Comparison of ENCODE assay signal across 18 cellular contexts in the genomic region with DNA sequence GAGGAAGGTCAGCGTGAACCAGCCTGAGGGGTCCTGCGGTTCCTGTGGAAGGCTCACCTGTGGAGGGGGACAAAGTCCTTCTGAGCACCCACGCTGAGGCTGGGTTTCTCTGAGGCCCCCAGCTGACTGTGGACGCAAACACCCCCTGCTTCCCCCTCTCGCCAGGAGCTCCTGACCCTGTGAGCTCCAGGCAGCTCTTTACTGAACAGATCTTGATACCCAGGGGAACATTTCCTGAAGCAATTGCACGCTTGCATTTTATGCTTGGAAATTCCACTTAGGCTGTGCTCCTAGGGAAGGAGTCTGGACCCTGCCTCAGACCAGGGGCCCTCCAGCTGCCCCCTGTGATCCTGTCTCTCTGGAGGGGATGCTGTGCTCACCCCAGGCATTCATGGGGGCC.
DNase-seq lines count a peak whose midpoint lies in the region; ATAC-seq and TF ChIP-seq lines count a peak whose summit lies in the region.
"Had no signal": no experiment of that assay in that cellular context is flagged by ENCODE, and none has a peak within 500 bp of the region (broad histone marks: within the 10 kb centered on the region; RNA-seq: fewer than 3 reads in every experiment).

No MANE protein-coding gene starts in this region.

- WGBS in endodermal cell (ENCODE audit: insufficient coverage in 1 of 2, insufficient read length in 1 of 2), 2 experiments = 78 to 81% methylated on average over 5 to 6 of the region's 6 CpGs
- no CpG with 5 or more reads among the region's 6 CpGs for WGBS in neuronal stem cell (ENCODE audit: extremely low coverage in 2 of 2, insufficient read length in 2 of 2, insufficient replicate concordance in 1 of 2), 2 donors

- H4K8ac ChIP-seq in neuronal stem cell (ENCODE audit: low read depth, low read length) = no peak overlapping the region

- no peaks in the 10 kb centered on the region for H3K27me3 Mint-ChIP-seq in activated CD4-positive, alpha-beta memory T cell treated with anti-CD3 and anti-CD28 coated beads, Interleukin-2, amount 10 ng/mL, durations not matched to agents 7 days and 5 days
- peaks cover 4% of the 10 kb centered on the region for H3K27me3 Mint-ChIP-seq in activated CD4-positive, alpha-beta memory T cell treated with anti-CD3 and anti-CD28 coated beads for 36 hours
- peaks cover 13% of the 10 kb centered on the region for H3K27me3 Mint-ChIP-seq in endodermal cell (ENCODE audit: insufficient read depth)
- no peaks in the 10 kb centered on the region for H3K27me3 Mint-ChIP-seq in Calu3 (ENCODE audit: unreplicated experiment)
- H3K27me3 Mint-ChIP-seq: B cell; CD4-positive, CD25-positive, alpha-beta regulatory T cell had no signal

- peak; percentile 1 for DNase-seq in activated CD4-positive, alpha-beta memory T cell treated with anti-CD3 and anti-CD28 coated beads, Interleukin-2, amount 10 ng/mL, durations not matched to agents 7 days and 5 days
- DNase-seq in activated CD4-positive, alpha-beta memory T cell treated with anti-CD3 and anti-CD28 coated beads for 36 hours = no peak
- peak; percentile 23 for DNase-seq in endodermal cell
- DNase-seq in neuronal stem cell (ENCODE audit: low spot score) = no peak
- DNase-seq in LoVo (ENCODE audit: low spot score) = no peak
- DNase-seq in DMS79 (lab: John Stamatoyannopoulos, UW) = no peak
- no peak for DNase-seq in Calu3
- DNase-seq: CD4-positive, CD25-positive, alpha-beta regulatory T cell; CD8-positive, alpha-beta T cell; DND-41; HFFc6 had no signal

- H3K9ac ChIP-seq in endodermal cell (ENCODE audit: extremely low read depth, low read length, poor library complexity, severe bottlenecking) = no peak overlapping the region
- no peak overlapping the region for H3K9ac ChIP-seq in neuronal stem cell (ENCODE audit: low read depth, low read length, poor library complexity)
- H3K9ac ChIP-seq: BLaER1 had no signal

- no TSS peak for BruUV-seq in Calu3 (replicated peaks; lab: Mats Ljungman, UMichigan)

- H2AFZ ChIP-seq in neuronal stem cell (ENCODE audit: low read length) = no peak overlapping the region
- H2AFZ ChIP-seq: GM23338 had no signal

- no peak overlapping the region for H3K4me3 ChIP-seq in endodermal cell (ENCODE audit: low read length)
- no peak overlapping the region for H3K4me3 ChIP-seq in neuronal stem cell (ENCODE audit: low read length in 2 of 2)
- H3K4me3 ChIP-seq: BLaER1, GM23338, HAP-1 had no signal

- peak overlapping the region; percentile 68 for H3K18ac ChIP-seq in neuronal stem cell (ENCODE audit: low read length)

- H2AK5ac ChIP-seq in neuronal stem cell (ENCODE audit: low read depth, low read length) = peak overlapping the region; percentile 90

- CTCF ChIA-PET in activated CD4-positive, alpha-beta memory T cell treated with anti-CD3 and anti-CD28 coated beads, Interleukin-2, amount 10 ng/mL, durations not matched to agents 7 days and 5 days (lab: Charles Lee) = no interaction called here
- CTCF ChIA-PET in activated CD4-positive, alpha-beta memory T cell treated with anti-CD3 and anti-CD28 coated beads for 36 hours (lab: Charles Lee) = interaction anchor here (0.8 kb wide), 2 partner anchors 12 to 13 kb away, joined by 3 read pairs; no protein-coding TSS in a partner anchor
- CTCF ChIA-PET in Calu3 (lab: Charles Lee) = no interaction called here

- H3K23ac ChIP-seq in neuronal stem cell (ENCODE audit: low read depth, low read length, poor library complexity) = no peak overlapping the region

- no peak overlapping the region for H2BK120ac ChIP-seq in neuronal stem cell (ENCODE audit: low read depth, low read length)

- H2BK12ac ChIP-seq in neuronal stem cell (ENCODE audit: low read length) = no peak overlapping the region

- no peaks in the 10 kb centered on the region for H3K4me1 Mint-ChIP-seq in activated CD4-positive, alpha-beta memory T cell treated with anti-CD3 and anti-CD28 coated beads, Interleukin-2, amount 10 ng/mL, durations not matched to agents 7 days and 5 days
- peaks cover 2% of the 10 kb centered on the region for H3K4me1 Mint-ChIP-seq in activated CD4-positive, alpha-beta memory T cell treated with anti-CD3 and anti-CD28 coated beads for 36 hours (ENCODE audit: low read depth)
- peaks cover 9% of the 10 kb centered on the region for H3K4me1 Mint-ChIP-seq in endodermal cell
- H3K4me1 Mint-ChIP-seq in Calu3 (ENCODE audit: low read depth, unreplicated experiment) = no peaks in the 10 kb centered on the region
- H3K4me1 Mint-ChIP-seq: B cell had no signal

- no peaks in the 10 kb centered on the region for H3K36me3 Mint-ChIP-seq in activated CD4-positive, alpha-beta memory T cell treated with anti-CD3 and anti-CD28 coated beads, Interleukin-2, amount 10 ng/mL, durations not matched to agents 7 days and 5 days (ENCODE audit: low read depth)
- no peaks in the 10 kb centered on the region for H3K36me3 Mint-ChIP-seq in activated CD4-positive, alpha-beta memory T cell treated with anti-CD3 and anti-CD28 coated beads for 36 hours
- H3K36me3 Mint-ChIP-seq in endodermal cell (ENCODE audit: low read depth) (no peaks in the 10 kb centered on the region), Calu3 (ENCODE audit: insufficient read depth, unreplicated experiment) (no peaks in the 10 kb centered on the region)
- H3K36me3 Mint-ChIP-seq: CD4-positive, CD25-positive, alpha-beta regulatory T cell; CD8-positive, alpha-beta T cell had no signal

- no peak overlapping the region for H3K27ac Mint-ChIP-seq in activated CD4-positive, alpha-beta memory T cell treated with anti-CD3 and anti-CD28 coated beads, Interleukin-2, amount 10 ng/mL, durations not matched to agents 7 days and 5 days
- H3K27ac Mint-ChIP-seq in activated CD4-positive, alpha-beta memory T cell treated with anti-CD3 and anti-CD28 coated beads for 36 hours = no peak overlapping the region
- H3K27ac Mint-ChIP-seq in endodermal cell (no peak overlapping the region), Calu3 (ENCODE audit: unreplicated experiment) (no peak overlapping the region)
- H3K27ac Mint-ChIP-seq: B cell; CD4-positive, CD25-positive, alpha-beta regulatory T cell; CD8-positive, alpha-beta T cell; GM23338; HFFc6 had no signal

- H3K79me1 ChIP-seq in neuronal stem cell (ENCODE audit: low read depth, low read length) = no peaks in the 10 kb centered on the region

- H2BK5ac ChIP-seq in neuronal stem cell (ENCODE audit: low read length) = no peak overlapping the region

- POLR2A ChIA-PET in activated CD4-positive, alpha-beta memory T cell treated with anti-CD3 and anti-CD28 coated beads, Interleukin-2, amount 10 ng/mL, durations not matched to agents 7 days and 5 days (lab: Charles Lee) = no interaction called here
- POLR2A ChIA-PET in activated CD4-positive, alpha-beta memory T cell treated with anti-CD3 and anti-CD28 coated beads for 36 hours (lab: Charles Lee) = no interaction called here

- no peak overlapping the region for H2BK15ac ChIP-seq in neuronal stem cell (ENCODE audit: low read length)

- H3K14ac ChIP-seq in neuronal stem cell (ENCODE audit: low read length) = no peak overlapping the region

- intact Hi-C loops in activated CD4-positive, alpha-beta memory T cell treated with anti-CD3 and anti-CD28 coated beads for 36 hours (cut with micrococcal nuclease) = no loop called here
- intact Hi-C loops in Calu3 (cut with micrococcal nuclease; ENCODE audit: unreplicated experiment) = no loop called here

- no peak overlapping the region for H3K4me3 Mint-ChIP-seq in activated CD4-positive, alpha-beta memory T cell treated with anti-CD3 and anti-CD28 coated beads, Interleukin-2, amount 10 ng/mL, durations not matched to agents 7 days and 5 days
- no peak overlapping the region for H3K4me3 Mint-ChIP-seq in activated CD4-positive, alpha-beta memory T cell treated with anti-CD3 and anti-CD28 coated beads for 36 hours
- H3K4me3 Mint-ChIP-seq in endodermal cell (no peak overlapping the region), Calu3 (ENCODE audit: low read depth, unreplicated experiment) (no peak overlapping the region)
- H3K4me3 Mint-ChIP-seq: B cell; CD4-positive, CD25-positive, alpha-beta regulatory T cell; CD8-positive, alpha-beta T cell; GM23338; HFFc6 had no signal

- H3K4ac ChIP-seq in neuronal stem cell (ENCODE audit: low read length) = no peak overlapping the region

- ATAC-seq in GM21515 (IDR thresholded peaks at IDR 0.05; ENCODE audit: unreplicated experiment) = no peak
- ATAC-seq: CD8-positive, alpha-beta T cell; GM23338 had no signal

- no peak overlapping the region for H3K27ac ChIP-seq in endodermal cell (ENCODE audit: low read depth, low read length)
- no peak overlapping the region for H3K27ac ChIP-seq in neuronal stem cell (replicated peaks; ENCODE audit: low read length)
- H3K27ac ChIP-seq: 22Rv1, BLaER1, C4-2B had no signal

- TF ChIP-seq CTCF in endodermal cell (conservative IDR thresholded peaks at IDR 0.05) = no peak
- TF ChIP-seq CTCF in Calu3 (IDR thresholded peaks at IDR 0.05; ENCODE audit: unreplicated experiment) = no peak

- H3K36me3 ChIP-seq in endodermal cell (ENCODE audit: control insufficient read depth, insufficient read depth, low read length) = no peaks in the 10 kb centered on the region
- H3K36me3 ChIP-seq in neuronal stem cell (replicated peaks in 1 of 2; ENCODE audit: control insufficient read depth in 2 of 2, insufficient read depth in 2 of 2, low read length in 2 of 2) = no peaks in the 10 kb centered on the region
- H3K36me3 ChIP-seq: BLaER1, HAP-1 had no signal

- no peak overlapping the region for H4K91ac ChIP-seq in neuronal stem cell (ENCODE audit: low read depth, low read length, poor library complexity)

- H3K27me3 ChIP-seq in endodermal cell (ENCODE audit: control insufficient read depth, insufficient read depth, low read length, poor library complexity, severe bottlenecking) = no peaks in the 10 kb centered on the region
- H3K27me3 ChIP-seq in neuronal stem cell (ENCODE audit: control insufficient read depth in 3 of 3, insufficient read depth in 3 of 3, low read depth in 1 of 3, low read length in 3 of 3) = peaks cover 0 to 16% (median 0%) of the 10 kb centered on the region in 3 experiments
- H3K27me3 ChIP-seq: BLaER1 had no signal

- H3K4me1 ChIP-seq in endodermal cell (ENCODE audit: control insufficient read depth, insufficient read depth, low read length) (no peaks in the 10 kb centered on the region), neuronal stem cell (ENCODE audit: control insufficient read depth in 2 of 2, insufficient read depth in 1 of 2, low read depth in 1 of 2, low read length in 2 of 2) (peaks cover 0 to 5% of the 10 kb centered on the region in 2 donors)
- H3K4me1 ChIP-seq: HAP-1 had no signal

- H3K4me2 ChIP-seq in neuronal stem cell (ENCODE audit: insufficient read depth, low read length, poor library complexity, severe bottlenecking) = no peak overlapping the region
- H3K4me2 ChIP-seq: BLaER1, GM23338 had no signal

- no peaks in the 10 kb centered on the region for H3K9me3 Mint-ChIP-seq in activated CD4-positive, alpha-beta memory T cell treated with anti-CD3 and anti-CD28 coated beads, Interleukin-2, amount 10 ng/mL, durations not matched to agents 7 days and 5 days
- H3K9me3 Mint-ChIP-seq in activated CD4-positive, alpha-beta memory T cell treated with anti-CD3 and anti-CD28 coated beads for 36 hours = no peaks in the 10 kb centered on the region
- H3K9me3 Mint-ChIP-seq in endodermal cell (no peaks in the 10 kb centered on the region), Calu3 (ENCODE audit: low read depth, unreplicated experiment) (no peaks in the 10 kb centered on the region)
- H3K9me3 Mint-ChIP-seq: CD8-positive, alpha-beta T cell; GM23338 had no signal

- H3K9me3 ChIP-seq in endodermal cell (ENCODE audit: control insufficient read depth, low read length) = no peaks in the 10 kb centered on the region
- no peaks in the 10 kb centered on the region for H3K9me3 ChIP-seq in neuronal stem cell (replicated peaks in 1 of 2; ENCODE audit: control insufficient read depth in 2 of 2, insufficient read depth in 1 of 2, low read depth in 1 of 2, low read length in 2 of 2)
- H3K9me3 ChIP-seq: BLaER1, HAP-1 had no signal

Comparison
In these comparisons a context has a peak if more than half of its experiments do, and no peak if none do; other contexts are left out.
1. DNase-seq: peak in activated CD4-positive, alpha-beta memory T cell treated with anti-CD3 and anti-CD28 coated beads, Interleukin-2, amount 10 ng/mL, durations not matched to agents 7 days and 5 days (single experiment) and endodermal cell (single experiment); none in activated CD4-positive, alpha-beta memory T cell treated with anti-CD3 and anti-CD28 coated beads for 36 hours (single experiment), neuronal stem cell (single experiment), LoVo (single experiment), DMS79 (single experiment) and Calu3 (single experiment).